Comparison of ENCODE assay signal across 18 cellular contexts in genomic region chr1:235461954-235462353, GRCh38. TPM values are rescaled to one million over a fixed set of nuclear protein-coding genes. Genes with fewer than 3 reads are reported as not detected.
DNase-seq lines count a peak whose midpoint lies in the region; ATAC-seq, FAIRE-seq and TF ChIP-seq lines count a peak whose summit lies in the region.
"Had no signal": no experiment of that assay in that cellular context is flagged by ENCODE, and none has a peak within 500 bp of the region (broad histone marks: within the 10 kb centered on the region; RNA-seq: fewer than 3 reads in every experiment).

No MANE protein-coding gene starts in this region.

- TF ChIP-seq POLR2A in GM12892 (IDR thresholded peaks at IDR 0.05; ENCODE audit: low read depth, low read length), result no peak

- H3K9me3 Mint-ChIP-seq in activated CD8-positive, alpha-beta T cell treated with anti-CD3 and anti-CD28 coated beads, Interleukin-2, amount 10 ng/mL, durations not matched to agents 7 days and 5 days (ENCODE audit: insufficient read depth), result no peaks in the 10 kb centered on the region
- H3K9me3 Mint-ChIP-seq in activated CD8-positive, alpha-beta T cell treated with anti-CD3 and anti-CD28 coated beads for 36 hours, result no peaks in the 10 kb centered on the region
- H3K9me3 Mint-ChIP-seq in activated T-helper 1 cell treated with anti-CD3 and anti-CD28 coated beads, Interleukin-12 subunit alpha, Interleukin-12 subunit beta, Interleukin-2, Interleukin-4 antibody, amounts not matched to agents 30 ng/mL and 10 ng/mL and 1 ng/mL, durations not matched to agents 14 hours and 24 hours and 36 hours, result no peaks in the 10 kb centered on the region
- H3K9me3 Mint-ChIP-seq in natural killer cell treated with Interleukin-12 subunit alpha and Interleukin-12 subunit beta and Interleukin-15 and Interleukin-18, amount 100 ng/mL, for 72 hours, result no peaks in the 10 kb centered on the region
- H3K9me3 Mint-ChIP-seq: CD8-positive, alpha-beta memory T cell had no signal

- peak overlapping the region; percentile 7 for H3K4me3 Mint-ChIP-seq in activated CD8-positive, alpha-beta T cell treated with anti-CD3 and anti-CD28 coated beads, Interleukin-2, amount 10 ng/mL, durations not matched to agents 7 days and 5 days
- no peak overlapping the region for H3K4me3 Mint-ChIP-seq in activated CD8-positive, alpha-beta T cell treated with anti-CD3 and anti-CD28 coated beads for 36 hours
- H3K4me3 Mint-ChIP-seq in activated T-helper 1 cell treated with anti-CD3 and anti-CD28 coated beads, Interleukin-12 subunit alpha, Interleukin-12 subunit beta, Interleukin-2, Interleukin-4 antibody, amounts not matched to agents 30 ng/mL and 10 ng/mL and 1 ng/mL, durations not matched to agents 14 hours and 24 hours and 36 hours, result peak overlapping the region; percentile 19
- H3K4me3 Mint-ChIP-seq in natural killer cell treated with Interleukin-12 subunit alpha and Interleukin-12 subunit beta and Interleukin-15 and Interleukin-18, amount 100 ng/mL, for 72 hours, result peak overlapping the region; percentile 33
- H3K4me3 Mint-ChIP-seq: CD8-positive, alpha-beta memory T cell had no signal

- H3K4me1 Mint-ChIP-seq in activated CD8-positive, alpha-beta T cell treated with anti-CD3 and anti-CD28 coated beads, Interleukin-2, amount 10 ng/mL, durations not matched to agents 7 days and 5 days (ENCODE audit: low read depth), result peaks cover 28% of the 10 kb centered on the region
- H3K4me1 Mint-ChIP-seq in activated CD8-positive, alpha-beta T cell treated with anti-CD3 and anti-CD28 coated beads for 36 hours (ENCODE audit: low read depth), result peaks cover 14% of the 10 kb centered on the region
- H3K4me1 Mint-ChIP-seq in activated T-helper 1 cell treated with anti-CD3 and anti-CD28 coated beads, Interleukin-12 subunit alpha, Interleukin-12 subunit beta, Interleukin-2, Interleukin-4 antibody, amounts not matched to agents 30 ng/mL and 10 ng/mL and 1 ng/mL, durations not matched to agents 14 hours and 24 hours and 36 hours (ENCODE audit: low read depth), result peaks cover 14% of the 10 kb centered on the region
- peaks cover 6 to 12% of the 10 kb centered on the region in 2 donors for H3K4me1 Mint-ChIP-seq in natural killer cell treated with Interleukin-12 subunit alpha and Interleukin-12 subunit beta and Interleukin-15 and Interleukin-18, amount 100 ng/mL, for 72 hours (ENCODE audit: low read depth in 2 of 2)

- no peaks in the 10 kb centered on the region for H3K27me3 Mint-ChIP-seq in activated CD8-positive, alpha-beta T cell treated with anti-CD3 and anti-CD28 coated beads, Interleukin-2, amount 10 ng/mL, durations not matched to agents 7 days and 5 days (ENCODE audit: low read depth)
- H3K27me3 Mint-ChIP-seq in activated CD8-positive, alpha-beta T cell treated with anti-CD3 and anti-CD28 coated beads for 36 hours, result no peaks in the 10 kb centered on the region
- no peaks in the 10 kb centered on the region for H3K27me3 Mint-ChIP-seq in activated T-helper 1 cell treated with anti-CD3 and anti-CD28 coated beads, Interleukin-12 subunit alpha, Interleukin-12 subunit beta, Interleukin-2, Interleukin-4 antibody, amounts not matched to agents 30 ng/mL and 10 ng/mL and 1 ng/mL, durations not matched to agents 14 hours and 24 hours and 36 hours (ENCODE audit: insufficient read depth)
- H3K27me3 Mint-ChIP-seq in natural killer cell treated with Interleukin-12 subunit alpha and Interleukin-12 subunit beta and Interleukin-15 and Interleukin-18, amount 100 ng/mL, for 72 hours, result no peaks in the 10 kb centered on the region
- H3K27me3 Mint-ChIP-seq: CD8-positive, alpha-beta memory T cell had no signal

- intact Hi-C loops in activated CD8-positive, alpha-beta T cell treated with anti-CD3 and anti-CD28 coated beads for 36 hours (cut with micrococcal nuclease), result no loop called here
- intact Hi-C loops in activated T-helper 1 cell treated with anti-CD3 and anti-CD28 coated beads, Interleukin-12 subunit alpha, Interleukin-12 subunit beta, Interleukin-2, Interleukin-4 antibody, amounts not matched to agents 30 ng/mL and 10 ng/mL and 1 ng/mL, durations not matched to agents 14 hours and 24 hours and 36 hours (cut with micrococcal nuclease), result no loop called here

- FAIRE-seq in GM12892 (lab: Jason Lieb, UNC), result peak; percentile 83

- H3K27ac Mint-ChIP-seq in activated CD8-positive, alpha-beta T cell treated with anti-CD3 and anti-CD28 coated beads, Interleukin-2, amount 10 ng/mL, durations not matched to agents 7 days and 5 days, result peak overlapping the region; percentile 84
- H3K27ac Mint-ChIP-seq in activated CD8-positive, alpha-beta T cell treated with anti-CD3 and anti-CD28 coated beads for 36 hours, result no peak overlapping the region
- no peak overlapping the region for H3K27ac Mint-ChIP-seq in activated T-helper 1 cell treated with anti-CD3 and anti-CD28 coated beads, Interleukin-12 subunit alpha, Interleukin-12 subunit beta, Interleukin-2, Interleukin-4 antibody, amounts not matched to agents 30 ng/mL and 10 ng/mL and 1 ng/mL, durations not matched to agents 14 hours and 24 hours and 36 hours
- peak overlapping the region in 1 of 2 donors; percentile 11 for H3K27ac Mint-ChIP-seq in natural killer cell treated with Interleukin-12 subunit alpha and Interleukin-12 subunit beta and Interleukin-15 and Interleukin-18, amount 100 ng/mL, for 72 hours

- no peak for ATAC-seq in activated CD8-positive, alpha-beta T cell treated with anti-CD3 and anti-CD28 coated beads, Interleukin-2, amount 10 ng/mL, durations not matched to agents 7 days and 5 days
- ATAC-seq in activated CD8-positive, alpha-beta T cell treated with anti-CD3 and anti-CD28 coated beads for 36 hours, result no peak
- no peak for ATAC-seq in natural killer cell treated with Interleukin-12 subunit alpha and Interleukin-12 subunit beta and Interleukin-15 and Interleukin-18, amount 100 ng/mL, for 72 hours
- ATAC-seq in stimulated activated naive CD8-positive, alpha-beta T cell treated with anti-CD3 and anti-CD28 coated beads, Interleukin-15, Interleukin-2, amounts not matched to agents 100 U/mL and 50 U/mL, for 24 hours, result no peak
- ATAC-seq: HCT116 had no signal

- POLR2A ChIA-PET in activated CD8-positive, alpha-beta T cell treated with anti-CD3 and anti-CD28 coated beads, Interleukin-2, amount 10 ng/mL, durations not matched to agents 7 days and 5 days (lab: Charles Lee), result no interaction called here
- POLR2A ChIA-PET in activated CD8-positive, alpha-beta T cell treated with anti-CD3 and anti-CD28 coated beads for 36 hours (lab: Charles Lee), result no interaction called here

- DNase-seq in activated CD8-positive, alpha-beta T cell treated with anti-CD3 and anti-CD28 coated beads, Interleukin-2, amount 10 ng/mL, durations not matched to agents 7 days and 5 days, result no peak
- no peak for DNase-seq in activated CD8-positive, alpha-beta T cell treated with anti-CD3 and anti-CD28 coated beads for 36 hours
- no peak for DNase-seq in GM12892 (ENCODE audit: insufficient read length)
- DNase-seq in activated T-helper 1 cell treated with anti-CD3 and anti-CD28 coated beads, Interleukin-12 subunit alpha, Interleukin-12 subunit beta, Interleukin-2, Interleukin-4 antibody, amounts not matched to agents 30 ng/mL and 10 ng/mL and 1 ng/mL, durations not matched to agents 14 hours and 24 hours and 36 hours (ENCODE audit: low spot score), result no peak
- no peak for DNase-seq in natural killer cell treated with Interleukin-12 subunit alpha and Interleukin-12 subunit beta and Interleukin-15 and Interleukin-18, amount 100 ng/mL, for 72 hours (ENCODE audit: low spot score)
- DNase-seq in stimulated activated naive CD8-positive, alpha-beta T cell treated with anti-CD3 and anti-CD28 coated beads, Interleukin-15, Interleukin-2, amounts not matched to agents 100 U/mL and 50 U/mL, for 24 hours, result no peak
- no peak for DNase-seq in NCI-H748 treated with DMSO at 0.1 percent for 48 hours (lab: John Stamatoyannopoulos, UW)
- no peak for DNase-seq in NK-92 (lab: John Stamatoyannopoulos, UW; ENCODE audit: unreplicated experiment)
- DNase-seq: CD8-positive, alpha-beta memory T cell; GOT3; NCI-H1105; NCI-H2081; NCI-H2171 treated with DMSO at 0.1 percent for 48 hours; NCI-H446; NCI-H526 treated with DMSO at 0.1 percent for 48 hours; NK-92 treated with Interleukin-12 subunit alpha and Interleukin-12 subunit beta, amount 100 ng/mL, for 24 hours; Peyer's patch had no signal

- CTCF ChIA-PET in activated CD8-positive, alpha-beta T cell treated with anti-CD3 and anti-CD28 coated beads, Interleukin-2, amount 10 ng/mL, durations not matched to agents 7 days and 5 days (lab: Charles Lee), result interaction anchor here (0.7 to 1.9 kb wide), 3 partner anchors 24 to 43 kb away, joined by 3 to 6 read pairs (median 3); partner anchors contain the start of gene B3GALNT2
- CTCF ChIA-PET in activated CD8-positive, alpha-beta T cell treated with anti-CD3 and anti-CD28 coated beads for 36 hours (lab: Charles Lee), result interaction anchor here (1.0 kb wide), 1 partner anchor 42 kb away, joined by 3 read pairs; the partner anchor contains the start of gene B3GALNT2

- TF ChIP-seq CTCF in activated CD8-positive, alpha-beta T cell treated with anti-CD3 and anti-CD28 coated beads for 36 hours (IDR thresholded peaks at IDR 0.05), result no peak

- peaks cover 12% of the 10 kb centered on the region for H3K36me3 Mint-ChIP-seq in activated CD8-positive, alpha-beta T cell treated with anti-CD3 and anti-CD28 coated beads, Interleukin-2, amount 10 ng/mL, durations not matched to agents 7 days and 5 days (ENCODE audit: low read depth)
- H3K36me3 Mint-ChIP-seq in activated CD8-positive, alpha-beta T cell treated with anti-CD3 and anti-CD28 coated beads for 36 hours (ENCODE audit: low read depth), result peaks cover 5% of the 10 kb centered on the region
- H3K36me3 Mint-ChIP-seq in activated T-helper 1 cell treated with anti-CD3 and anti-CD28 coated beads, Interleukin-12 subunit alpha, Interleukin-12 subunit beta, Interleukin-2, Interleukin-4 antibody, amounts not matched to agents 30 ng/mL and 10 ng/mL and 1 ng/mL, durations not matched to agents 14 hours and 24 hours and 36 hours (ENCODE audit: low read depth), result peaks cover 5% of the 10 kb centered on the region
- no peaks in the 10 kb centered on the region for H3K36me3 Mint-ChIP-seq in natural killer cell treated with Interleukin-12 subunit alpha and Interleukin-12 subunit beta and Interleukin-15 and Interleukin-18, amount 100 ng/mL, for 72 hours

RNA-seq across cellular contexts. Expression of gene B3GALNT2, which starts 42.3 kb away (rescaled TPM):
- total RNA-seq in activated CD8-positive, alpha-beta T cell treated with anti-CD3 and anti-CD28 coated beads, Interleukin-2, amount 10 ng/mL, durations not matched to agents 7 days and 5 days, result 10 to 100 TPM; 12.9 to 13.0 TPM
- total RNA-seq in activated CD8-positive, alpha-beta T cell treated with anti-CD3 and anti-CD28 coated beads for 36 hours, result 10 to 100 TPM; 10.7 to 13.1 TPM
- 9.6 TPM for polyA plus RNA-seq in GM12892 (2012; ENCODE audit: missing spikeins)
- 18.5 and 20.3 TPM in 2 replicates for total RNA-seq in activated T-helper 1 cell treated with anti-CD3 and anti-CD28 coated beads, Interleukin-12 subunit alpha, Interleukin-12 subunit beta, Interleukin-2, Interleukin-4 antibody, amounts not matched to agents 30 ng/mL and 10 ng/mL and 1 ng/mL, durations not matched to agents 14 hours and 24 hours and 36 hours
- total RNA-seq in natural killer cell treated with Interleukin-12 subunit alpha and Interleukin-12 subunit beta and Interleukin-15 and Interleukin-18, amount 100 ng/mL, for 72 hours, result 10 to 100 TPM; 10.3 to 25.9 TPM
